Comparison of ENCODE assay signal across 8 cellular contexts in genomic region chr11:105609341-105609781, GRCh38. TPM values are rescaled to one million over a fixed set of nuclear protein-coding genes. Genes with fewer than 3 reads are reported as not detected.
DNase-seq lines count a peak whose midpoint lies in the region; ATAC-seq and TF ChIP-seq lines count a peak whose summit lies in the region.

No MANE protein-coding gene starts in this region.

- H3K4me2 ChIP-seq in PC-3 (ENCODE audit: low read length): peak overlapping the region; percentile 42

- no TSS peak for BruUV-seq in PC-3 (replicated peaks; lab: Mats Ljungman, UMichigan)

- H4K20me1 ChIP-seq in PC-3 (ENCODE audit: low read length): no peaks in the 10 kb centered on the region

- TF ChIP-seq CTCF in PC-3 (conservative IDR thresholded peaks at IDR 0.05; ENCODE audit: low read depth, low read length): peak; percentile 81
- peak; percentile 69 for TF ChIP-seq CTCF in epithelial cell of proximal tubule (conservative IDR thresholded peaks at IDR 0.05; ENCODE audit: low read depth, low read length)
- TF ChIP-seq CTCF in retinal pigment epithelial cell (conservative IDR thresholded peaks at IDR 0.05; ENCODE audit: low read depth, low read length): peak; percentile 70

- peak overlapping the region; percentile 47; the same call in 1 of the 2 replicates for H2AFZ ChIP-seq in PC-3 (ENCODE audit: low read length)

- DNase-seq in CD4-positive, CD25-positive, alpha-beta regulatory T cell: peak in 1 of 3 donors; percentile 16
- peak; percentile 62 for DNase-seq in PC-3
- DNase-seq in epithelial cell of proximal tubule (ENCODE audit: low read depth): no peak
- DNase-seq in retinal pigment epithelial cell (ENCODE audit: low read depth): no peak
- DNase-seq in T-helper 9 cell: no peak
- DNase-seq in CD1c-positive myeloid dendritic cell (ENCODE audit: extremely low spot score): no peak

- peaks cover 0 to 25% (median 4%) of the 10 kb centered on the region in 4 donors for H3K4me1 Mint-ChIP-seq in CD4-positive, CD25-positive, alpha-beta regulatory T cell

- CTCF ChIA-PET in PC-3 (lab: Charles Lee): no interaction called here

- no peaks in the 10 kb centered on the region for H3K36me3 Mint-ChIP-seq in CD4-positive, CD25-positive, alpha-beta regulatory T cell

- peak overlapping the region in 1 of 4 donors; percentile 72 for H3K4me3 Mint-ChIP-seq in CD4-positive, CD25-positive, alpha-beta regulatory T cell

- H3K4me1 ChIP-seq in CD4-positive, CD25-positive, alpha-beta regulatory T cell (ENCODE audit: control insufficient read depth, insufficient read depth, low read length, poor library complexity, severe bottlenecking): no peaks in the 10 kb centered on the region
- 0 out of 2 replicates have a peak, but pooled peaks cover 3% of the 10 kb centered on the region for H3K4me1 ChIP-seq in PC-3 (ENCODE audit: insufficient read depth, low read length)

- peak; percentile 34 to 57 for ATAC-seq in CD4-positive, CD25-positive, alpha-beta regulatory T cell (ENCODE audit: low read depth in 2 of 2)
- ATAC-seq in GM18867 (IDR thresholded peaks at IDR 0.05; ENCODE audit: unreplicated experiment): peak; percentile 90
- ATAC-seq in HG03139 (IDR thresholded peaks at IDR 0.05; ENCODE audit: unreplicated experiment): peak; percentile 69
- ATAC-seq in PC-3: peak; percentile 84

- no peaks in the 10 kb centered on the region for H3K36me3 ChIP-seq in CD4-positive, CD25-positive, alpha-beta regulatory T cell (ENCODE audit: control insufficient read depth, insufficient read depth, low read length)
- H3K36me3 ChIP-seq in PC-3 (ENCODE audit: low read depth, low read length): no peaks in the 10 kb centered on the region

- no peak overlapping the region for H3K27ac Mint-ChIP-seq in CD4-positive, CD25-positive, alpha-beta regulatory T cell

- H3K9me3 Mint-ChIP-seq in CD4-positive, CD25-positive, alpha-beta regulatory T cell: peaks cover 0 to 7% (median 0%) of the 10 kb centered on the region in 7 donors

- POLR2A ChIA-PET in PC-3 (lab: Charles Lee; ENCODE audit: unreplicated experiment): no interaction called here

- H3K9ac ChIP-seq in PC-3 (ENCODE audit: low read length): no peak overlapping the region

- peaks cover 34% of the 10 kb centered on the region for H3K27me3 Mint-ChIP-seq in CD4-positive, CD25-positive, alpha-beta regulatory T cell

- no peaks in the 10 kb centered on the region for H3F3A ChIP-seq in PC-3 (ENCODE audit: low read length, unreplicated experiment)

- H3K9me3 ChIP-seq in CD4-positive, CD25-positive, alpha-beta regulatory T cell (ENCODE audit: control insufficient read depth in 2 of 2, low read length in 2 of 2): no peaks in the 10 kb centered on the region
- no peaks in the 10 kb centered on the region for H3K9me3 ChIP-seq in PC-3 (ENCODE audit: low read length)

- H3K27ac ChIP-seq in CD4-positive, CD25-positive, alpha-beta regulatory T cell (ENCODE audit: insufficient read depth, low read length, poor library complexity, severe bottlenecking): no peak overlapping the region
- no peak overlapping the region for H3K27ac ChIP-seq in PC-3 (ENCODE audit: low read length)

- intact Hi-C loops in PC-3 (cut with micrococcal nuclease): loop anchor here (1.0 kb wide), 1 partner anchor 253 kb away; no protein-coding TSS in a partner anchor

- no peaks in the 10 kb centered on the region for H3K79me2 ChIP-seq in PC-3 (ENCODE audit: low read length)

- no peaks in the 10 kb centered on the region for H3K9me2 ChIP-seq in PC-3 (replicated peaks; ENCODE audit: low read length)

- peaks cover 19% of the 10 kb centered on the region for H3K27me3 ChIP-seq in CD4-positive, CD25-positive, alpha-beta regulatory T cell (ENCODE audit: control insufficient read depth, insufficient read depth, low read length)
- peaks cover 37% of the 10 kb centered on the region for H3K27me3 ChIP-seq in PC-3 (ENCODE audit: low read length)

- no peak overlapping the region for H3K4me3 ChIP-seq in CD4-positive, CD25-positive, alpha-beta regulatory T cell (ENCODE audit: low read depth, low read length)
- H3K4me3 ChIP-seq in PC-3 (ENCODE audit: low read length) (peak overlapping the region; percentile 16; the same call in 1 of the 2 replicates), epithelial cell of proximal tubule (ENCODE audit: low read depth, low read length) (peak overlapping the region; percentile 53), retinal pigment epithelial cell (ENCODE audit: low read length) (peak overlapping the region; percentile 54)

RNA-seq across cellular contexts. Expression of gene GRIA4, which starts 0.5 kb away (rescaled TPM):
- not detected for total RNA-seq in CD4-positive, CD25-positive, alpha-beta regulatory T cell
- polyA plus RNA-seq in CD4-positive, CD25-positive, alpha-beta regulatory T cell: not detected
- total RNA-seq in PC-3 (2014; rRNA removed) (not detected in 2 replicates), epithelial cell of proximal tubule (0.69 TPM in 1 of 2 replicates, not detected in the other)
